Comparison of ENCODE assay signal across 17 cellular contexts in genomic region chr1:70319750-70320149, GRCh38. TPM values are rescaled to one million over a fixed set of nuclear protein-coding genes. Genes with fewer than 3 reads are reported as not detected.
DNase-seq lines count a peak whose midpoint lies in the region; ATAC-seq and TF ChIP-seq lines count a peak whose summit lies in the region.
"Had no signal": no experiment of that assay in that cellular context is flagged by ENCODE, and none has a peak within 500 bp of the region (broad histone marks: within the 10 kb centered on the region; RNA-seq: fewer than 3 reads in every experiment).

No MANE protein-coding gene starts in this region.

- H3K36me3 Mint-ChIP-seq in central memory CD8-positive, alpha-beta T cell (ENCODE audit: insufficient read depth), result peaks cover 24% of the 10 kb centered on the region
- H3K36me3 Mint-ChIP-seq: activated naive CD4-positive, alpha-beta T cell treated with anti-CD3 and anti-CD28 coated beads, Interleukin-2, amount 50 U/mL, for 72 hours had no signal

- intact Hi-C loops in left lung (cut with DNase I), result no loop called here

- H3K4me3 Mint-ChIP-seq in central memory CD8-positive, alpha-beta T cell, result no peak overlapping the region
- H3K4me3 Mint-ChIP-seq: CD4-positive, alpha-beta T cell; endodermal cell; H9; IgD-negative memory B cell; nephron had no signal

- TF ChIP-seq POLR2A in erythroblast (IDR thresholded peaks at IDR 0.05; ENCODE audit: low read length), result no peak

- H3K4me1 Mint-ChIP-seq in central memory CD8-positive, alpha-beta T cell, result peaks cover 17% of the 10 kb centered on the region
- H3K4me1 Mint-ChIP-seq: endodermal cell, H9, nephron had no signal

- no peak overlapping the region for H3K4me3 ChIP-seq in left lung
- H3K4me3 ChIP-seq: uterus had no signal

- no peaks in the 10 kb centered on the region for H3K27me3 ChIP-seq in left lung
- H3K27me3 ChIP-seq: uterus had no signal

- H3K4me1 ChIP-seq in left lung, result no peaks in the 10 kb centered on the region

- H3K27ac Mint-ChIP-seq in central memory CD8-positive, alpha-beta T cell (ENCODE audit: low read depth), result peak overlapping the region; percentile 1
- H3K27ac Mint-ChIP-seq: activated naive CD4-positive, alpha-beta T cell treated with anti-CD3 and anti-CD28 coated beads, Interleukin-2, amount 50 U/mL, for 72 hours; CD4-positive, alpha-beta T cell; endodermal cell; nephron had no signal

- H3K36me3 ChIP-seq in left lung, result peaks cover 0 to 17% of the 10 kb centered on the region in 2 donors
- H3K36me3 ChIP-seq: uterus had no signal

- TF ChIP-seq CTCF in left lung (IDR thresholded peaks at IDR 0.05), result no peak

- no peaks in the 10 kb centered on the region for H3K27me3 Mint-ChIP-seq in central memory CD8-positive, alpha-beta T cell
- H3K27me3 Mint-ChIP-seq: CD4-positive, alpha-beta T cell; IgD-negative memory B cell had no signal

- DNase-seq in AG08396 (ENCODE audit: low spot score) (peak; percentile 40), HT1080 (ENCODE audit: low read depth) (peak; percentile 82), left lung (no peak), retina (no peak), NCI-H1436 (lab: John Stamatoyannopoulos, UW) (no peak), erythroblast (lab: John Stamatoyannopoulos, UW) (no peak)
- DNase-seq in central memory CD8-positive, alpha-beta T cell (ENCODE audit: low spot score in 2 of 2), result no peak
- DNase-seq: CD4-positive, alpha-beta T cell; endodermal cell; H9; NCI-H2029; stimulated activated CD8-positive, alpha-beta memory T cell treated with anti-CD3 and anti-CD28 coated beads, Interleukin-4, amount 100 ng/mL, for 48 hours; uterus had no signal

- no peak for ATAC-seq in central memory CD8-positive, alpha-beta T cell (replicated peaks; ENCODE audit: extremely low read depth, poor library complexity, severe bottlenecking)
- ATAC-seq in left lung (peak; percentile 68), HG02623 (IDR thresholded peaks at IDR 0.05; ENCODE audit: unreplicated experiment) (no peak)
- ATAC-seq: activated naive CD4-positive, alpha-beta T cell treated with anti-CD3 and anti-CD28 coated beads, Interleukin-2, amount 50 U/mL, for 72 hours had no signal

- no peaks in the 10 kb centered on the region for H3K9me3 Mint-ChIP-seq in central memory CD8-positive, alpha-beta T cell
- H3K9me3 Mint-ChIP-seq: activated naive CD4-positive, alpha-beta T cell treated with anti-CD3 and anti-CD28 coated beads, Interleukin-2, amount 50 U/mL, for 72 hours; CD4-positive, alpha-beta T cell; endodermal cell; H9; IgD-negative memory B cell; nephron had no signal

- no peak overlapping the region for H3K27ac ChIP-seq in left lung
- H3K27ac ChIP-seq: uterus had no signal

- H3K9me3 ChIP-seq in left lung, result no peaks in the 10 kb centered on the region
- H3K9me3 ChIP-seq: uterus had no signal

RNA-seq across cellular contexts. Expression of gene ANKRD13C, which starts 34.8 kb away (rescaled TPM):
- total RNA-seq in HT1080 (2014; rRNA removed; shearing (Covaris generic)), result 17.3 and 19.6 TPM in 2 replicates
- 14.3 and 14.9 TPM in 2 replicates for polyA plus RNA-seq in HT1080 (2015; cell fraction: cytosol; rRNA removed)
- polyA plus RNA-seq in HT1080 (2015; cell fraction: nucleus; rRNA removed), result 14.4 and 18.0 TPM in 2 replicates
- total RNA-seq in left lung, result 10 to 100 TPM; 19.1 to 19.5 TPM

Comparison
In these comparisons a context has a peak if more than half of its experiments do, and no peak if none do; other contexts are left out.
1. DNase-seq: peak in AG08396 (single experiment) and HT1080 (single experiment); none in central memory CD8-positive, alpha-beta T cell (0 of 2), left lung (0 of 2), retina (single experiment), NCI-H1436 (single experiment) and erythroblast (0 of 2).